Comparison of ENCODE assay signal across 13 cellular contexts in genomic region chr20:54515788-54516324, GRCh38. TPM values are rescaled to one million over a fixed set of nuclear protein-coding genes. Genes with fewer than 3 reads are reported as not detected.
DNase-seq lines count a peak whose midpoint lies in the region; ATAC-seq and TF ChIP-seq lines count a peak whose summit lies in the region.
"Had no signal": no experiment of that assay in that cellular context is flagged by ENCODE, and none has a peak within 500 bp of the region (broad histone marks: within the 10 kb centered on the region; RNA-seq: fewer than 3 reads in every experiment).

No MANE protein-coding gene starts in this region.

- H3K9me3 Mint-ChIP-seq in chondrocyte (ENCODE audit: low read depth) = peaks cover 3% of the 10 kb centered on the region

- peak; percentile 9 for DNase-seq in NCI-H526 treated with DMSO at 0.1 percent for 48 hours (lab: John Stamatoyannopoulos, UW)
- DNase-seq in chondrocyte (ENCODE audit: low spot score) = no peak
- DNase-seq in inferior parietal cortex (ENCODE audit: extremely low spot score) = peak; percentile 36
- DNase-seq in C1 segment of cervical spinal cord (lab: John Stamatoyannopoulos, UW) = no peak
- no peak for DNase-seq in H4 (ENCODE audit: low spot score)
- DNase-seq in NCI-H2227 (lab: John Stamatoyannopoulos, UW; ENCODE audit: unreplicated experiment) = no peak
- DNase-seq: Caco-2; CD8-positive, alpha-beta memory T cell; DND-41; GDM1 had no signal

- H3K27ac Mint-ChIP-seq in chondrocyte (ENCODE audit: unreplicated experiment) = peak overlapping the region; percentile 28
- H3K27ac Mint-ChIP-seq: CD8-positive, alpha-beta memory T cell had no signal

- peaks cover 1% of the 10 kb centered on the region for H3K36me3 Mint-ChIP-seq in chondrocyte (ENCODE audit: low read depth)
- H3K36me3 Mint-ChIP-seq: CD8-positive, alpha-beta memory T cell had no signal

- H3K4me3 Mint-ChIP-seq in chondrocyte (ENCODE audit: unreplicated experiment) = no peak overlapping the region
- H3K4me3 Mint-ChIP-seq: CD8-positive, alpha-beta memory T cell had no signal

- peaks cover 30% of the 10 kb centered on the region for H3K4me1 Mint-ChIP-seq in chondrocyte (ENCODE audit: low read depth)
- H3K4me1 Mint-ChIP-seq: CD8-positive, alpha-beta memory T cell had no signal

- H3K27me3 Mint-ChIP-seq in chondrocyte (ENCODE audit: low read depth) = no peaks in the 10 kb centered on the region
- H3K27me3 Mint-ChIP-seq: CD8-positive, alpha-beta memory T cell had no signal

- no peak for ATAC-seq in GM18505 (IDR thresholded peaks at IDR 0.05; ENCODE audit: unreplicated experiment)
- ATAC-seq: A549, HCT116 had no signal

- no peak for TF ChIP-seq CTCF in chondrocyte (IDR thresholded peaks at IDR 0.05)

- TF ChIP-seq POLR2A in GM18505 (IDR thresholded peaks at IDR 0.05; ENCODE audit: borderline replicate concordance, extremely low read depth, insufficient read depth, insufficient read length) = no peak

RNA-seq across cellular contexts. Expression of gene DOK5, which starts 40.5 kb away (rescaled TPM):
- 8.7 to 14.3 TPM (median 9.0 TPM) in 3 replicates for total RNA-seq in chondrocyte
- total RNA-seq in H4 (2014; rRNA removed; shearing (Covaris generic)) = 1.2 TPM in 1 of 2 replicates, not detected in the other
- total RNA-seq: Caco-2 had no signal

Comparison
In these comparisons a context has a peak if more than half of its experiments do, and no peak if none do; other contexts are left out.
1. DNase-seq: peak in NCI-H526 treated with DMSO at 0.1 percent for 48 hours (single experiment) and inferior parietal cortex (single experiment); none in chondrocyte (single experiment), C1 segment of cervical spinal cord (0 of 14), H4 (single experiment) and NCI-H2227 (single experiment).